In genomic region chr2:10286216-10287037, GRCh38 we compare ENCODE assay signal across 11 cellular contexts. TPM values are rescaled to one million over a fixed set of nuclear protein-coding genes. Genes with fewer than 3 reads are reported as not detected.
A peak's percentile ranks its signal among the peaks of the same experiment; 100 is the strongest.
DNase-seq lines count a peak whose midpoint lies in the region; ATAC-seq, FAIRE-seq and TF ChIP-seq lines count a peak whose summit lies in the region.
"Had no signal": no experiment of that assay in that cellular context is flagged by ENCODE, and none has a peak within 500 bp of the region (broad histone marks: within the 10 kb centered on the region; RNA-seq: fewer than 3 reads in every experiment).

No MANE protein-coding gene starts in this region.

- H3K9me3 Mint-ChIP-seq in CD8-positive, alpha-beta T cell: no peaks in the 10 kb centered on the region
- H3K9me3 Mint-ChIP-seq: nephron progenitor cell had no signal

- no peak for FAIRE-seq in HTR-8/SVneo (lab: Jason Lieb, UNC)
- FAIRE-seq: bronchial epithelial cell, K562 had no signal

- CTCF ChIA-PET in CD8-positive, alpha-beta T cell (lab: Charles Lee): interaction anchor here (0.9 to 2.3 kb wide), 4 partner anchors 8 to 122 kb away, joined by 3 to 14 read pairs (median 4); no protein-coding TSS in a partner anchor

- H3K27me3 Mint-ChIP-seq in CD8-positive, alpha-beta T cell (ENCODE audit: low read depth): no peaks in the 10 kb centered on the region

- H3K4me3 Mint-ChIP-seq in CD8-positive, alpha-beta T cell: no peak overlapping the region
- H3K4me3 Mint-ChIP-seq: nephron progenitor cell had no signal

- no peak for TF ChIP-seq CTCF in CD8-positive, alpha-beta T cell (IDR thresholded peaks at IDR 0.05)

- H3K9me3 ChIP-seq in SJSA1 (replicated peaks): no peaks in the 10 kb centered on the region
- H3K9me3 ChIP-seq in CD8-positive, alpha-beta T cell (ENCODE audit: low read length): no peaks in the 10 kb centered on the region

- DNase-seq in HT-29 (ENCODE audit: low spot score) (peak; percentile 62), SJSA1 (ENCODE audit: low read depth in 1 of 2, low spot score in 2 of 2) (no peak), left lobe of liver (ENCODE audit: low spot score) (peak; percentile 85), HTR-8/SVneo (ENCODE audit: insufficient read length, low spot score) (no peak), amniotic stem cell (lab: John Stamatoyannopoulos, UW) (no peak), COLO829 (ENCODE audit: low spot score) (no peak)
- DNase-seq in CD8-positive, alpha-beta T cell: no peak

- peak; percentile 73 for ATAC-seq in left lobe of liver
- no peak for ATAC-seq in CD8-positive, alpha-beta T cell

- no peak overlapping the region for H3K27ac Mint-ChIP-seq in CD8-positive, alpha-beta T cell
- H3K27ac Mint-ChIP-seq: nephron progenitor cell had no signal

- no peaks in the 10 kb centered on the region for H3K36me3 ChIP-seq in SJSA1
- no peaks in the 10 kb centered on the region for H3K36me3 ChIP-seq in CD8-positive, alpha-beta T cell (ENCODE audit: insufficient read depth, low read length)

- no peak overlapping the region for H3K4me3 ChIP-seq in SJSA1
- H3K4me3 ChIP-seq in CD8-positive, alpha-beta T cell (ENCODE audit: low read depth, low read length): no peak overlapping the region
- H3K4me3 ChIP-seq: K562 had no signal

- peaks cover 68% of the 10 kb centered on the region for H3K4me1 ChIP-seq in SJSA1 (replicated peaks)
- no peaks in the 10 kb centered on the region for H3K4me1 ChIP-seq in CD8-positive, alpha-beta T cell (ENCODE audit: insufficient read depth, low read length)

- intact Hi-C loops in CD8-positive, alpha-beta T cell (cut with DNase I, micrococcal nuclease): no loop called here

- no peaks in the 10 kb centered on the region for H3K36me3 Mint-ChIP-seq in CD8-positive, alpha-beta T cell

- POLR2A ChIA-PET in CD8-positive, alpha-beta T cell (lab: Charles Lee): interaction anchor here (0.6 to 1.2 kb wide), 3 partner anchors 12 to 55 kb away, joined by 3 to 4 read pairs (median 3); no protein-coding TSS in a partner anchor

- H3K27me3 ChIP-seq in SJSA1 (replicated peaks): no peaks in the 10 kb centered on the region
- no peaks in the 10 kb centered on the region for H3K27me3 ChIP-seq in CD8-positive, alpha-beta T cell (ENCODE audit: insufficient read depth, low read length)

- no peaks in the 10 kb centered on the region for H3K4me1 Mint-ChIP-seq in CD8-positive, alpha-beta T cell (ENCODE audit: low read depth)

- peak overlapping the region; percentile 40 for H3K27ac ChIP-seq in SJSA1
- H3K27ac ChIP-seq in temporal lobe (ENCODE audit: low read depth, low read length): peak overlapping the region; percentile 87
- no peak overlapping the region for H3K27ac ChIP-seq in CD8-positive, alpha-beta T cell (ENCODE audit: low read depth, low read length)

RNA-seq across cellular contexts. Expression of gene HPCAL1, which starts 16.3 kb away (rescaled TPM):
- total RNA-seq in HT-29 (2014; rRNA removed; shearing (Covaris generic)): 151 and 164 TPM in 2 replicates
- total RNA-seq in SJSA1 (2014; rRNA removed; shearing (Covaris generic)): 56.8 and 60.3 TPM in 2 replicates
- total RNA-seq in left lobe of liver (27.5 TPM), temporal lobe (21.9 TPM)
- total RNA-seq in CD8-positive, alpha-beta T cell: 10 to 100 TPM; 25.0 to 25.6 TPM

Comparison
In these comparisons a context has a peak if more than half of its experiments do, and no peak if none do; other contexts are left out.
1. DNase-seq: peak in HT-29 (single experiment) and left lobe of liver (single experiment); none in SJSA1 (0 of 2), HTR-8/SVneo (single experiment), amniotic stem cell (single experiment), COLO829 (single experiment) and CD8-positive, alpha-beta T cell (0 of 7).